Comparison of ENCODE assay signal across 8 cellular contexts in the genomic region with DNA sequence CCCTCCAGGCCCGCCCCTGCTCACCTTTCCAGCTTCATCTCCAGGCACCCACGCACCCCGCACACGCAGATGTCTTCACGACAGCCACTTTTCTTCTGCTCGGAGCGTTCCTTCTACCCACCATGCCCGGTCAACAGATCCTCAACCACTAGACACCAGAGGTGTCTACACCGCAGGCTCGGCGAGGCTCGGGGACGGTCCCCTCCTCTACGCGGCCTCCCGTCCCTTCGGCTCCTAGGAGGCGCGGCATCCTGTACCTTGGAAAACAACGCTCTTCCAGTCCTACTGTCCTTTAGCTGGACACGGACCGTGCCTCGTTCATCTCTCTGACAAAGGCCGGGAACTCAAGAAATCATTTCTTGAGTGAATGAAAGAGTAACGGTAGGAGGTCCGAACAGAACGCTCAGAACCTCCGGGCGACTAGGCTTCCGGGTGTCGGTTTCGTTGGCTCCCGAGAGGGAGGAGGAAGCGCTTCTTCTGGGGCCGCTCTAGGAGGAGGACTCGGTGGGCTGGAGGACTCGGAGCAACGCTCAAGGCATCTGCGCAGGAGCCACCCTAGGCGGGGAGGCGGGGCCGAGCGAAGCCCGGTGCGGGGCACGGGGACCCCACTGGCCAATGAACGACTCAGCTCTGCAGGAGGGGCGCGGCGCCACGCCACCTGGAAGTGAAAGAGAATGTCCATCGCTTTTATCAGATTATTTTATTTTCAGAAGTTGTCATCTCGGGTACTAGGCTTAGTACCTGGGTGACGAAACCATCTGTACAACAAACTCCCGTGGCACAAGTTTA. TPM values are rescaled to one million over a fixed set of nuclear protein-coding genes. Genes with fewer than 3 reads are reported as not detected.
A peak's percentile ranks its signal among the peaks of the same experiment; 100 is the strongest.
DNase-seq lines count a peak whose midpoint lies in the region; ATAC-seq and TF ChIP-seq lines count a peak whose summit lies in the region.

No MANE protein-coding gene starts in this region.

- ATAC-seq in GM18502 (IDR thresholded peaks at IDR 0.05; ENCODE audit: poor library complexity, unreplicated experiment) (peak; percentile 97), HG02943 (IDR thresholded peaks at IDR 0.05; ENCODE audit: low read depth, unreplicated experiment) (peak; percentile 98), left ventricle myocardium superior (peak; percentile 100)

- no peaks in the 10 kb centered on the region for H3K27me3 Mint-ChIP-seq in progenitor cell of endocrine pancreas

- H3K4me1 Mint-ChIP-seq in progenitor cell of endocrine pancreas (ENCODE audit: low read depth) = peaks cover 8% of the 10 kb centered on the region

- intact Hi-C loops in left ventricle myocardium superior (cut with micrococcal nuclease) = no loop called here

- H3K27ac Mint-ChIP-seq in progenitor cell of endocrine pancreas = peak overlapping the region; percentile 97

- peak overlapping the region; percentile 92 for H3K4me3 Mint-ChIP-seq in progenitor cell of endocrine pancreas (ENCODE audit: low read depth)

- TF ChIP-seq CTCF in progenitor cell of endocrine pancreas (IDR thresholded peaks at IDR 0.05; ENCODE audit: unreplicated experiment) = no peak

- peak; percentile 88 to 98 for DNase-seq in NCI-H187 (lab: John Stamatoyannopoulos, UW)
- peak; percentile 95 to 99 (median 98) for DNase-seq in T-helper 2 cell
- DNase-seq in anterior cingulate cortex (lab: John Stamatoyannopoulos, UW) = peak; percentile 54 to 97 (median 93)
- peak; percentile 99 for DNase-seq in left ventricle myocardium superior
- DNase-seq in progenitor cell of endocrine pancreas (ENCODE audit: low spot score, unreplicated experiment) = peak; percentile 94
- DNase-seq in ureter (ENCODE audit: low spot score) = peak; percentile 97

- H3K9me3 Mint-ChIP-seq in progenitor cell of endocrine pancreas (ENCODE audit: low read depth) = no peaks in the 10 kb centered on the region

- H3K36me3 Mint-ChIP-seq in progenitor cell of endocrine pancreas (ENCODE audit: insufficient read depth) = peaks cover 4% of the 10 kb centered on the region

RNA-seq across cellular contexts. Expression of gene FIS1, which starts 7.2 kb away (rescaled TPM):
- total RNA-seq in left ventricle myocardium superior (326 TPM), progenitor cell of endocrine pancreas (118 and 124 TPM in 2 replicates), ureter (159 TPM)

RNA-seq across cellular contexts. Expression of gene CLDN15, which starts 14.5 kb away (rescaled TPM):
- total RNA-seq in left ventricle myocardium superior (3.8 TPM), progenitor cell of endocrine pancreas (21.2 and 22.8 TPM in 2 replicates), ureter (11.3 TPM)

RNA-seq across cellular contexts. Expression of gene ZNHIT1, which starts 34.1 kb away (rescaled TPM):
- 55.8 TPM for total RNA-seq in left ventricle myocardium superior
- 60.2 and 62.2 TPM in 2 replicates for total RNA-seq in progenitor cell of endocrine pancreas
- total RNA-seq in ureter = 57.1 TPM

RNA-seq across cellular contexts. Expression of gene PLOD3, which starts 34.7 kb away (rescaled TPM):
- total RNA-seq in left ventricle myocardium superior (43.0 TPM), progenitor cell of endocrine pancreas (89.8 and 94.4 TPM in 2 replicates), ureter (50.9 TPM)

RNA-seq across cellular contexts. Expression of gene MOGAT3, which starts 51.2 kb away (rescaled TPM):
- not detected for total RNA-seq in left ventricle myocardium superior
- not detected in 2 replicates for total RNA-seq in progenitor cell of endocrine pancreas
- total RNA-seq in ureter = not detected

Comparison
In these comparisons a context has a peak if more than half of its experiments do, and no peak if none do; other contexts are left out.
1. Peak in every context shown above with its lines: DNase-seq and ATAC-seq.